Comparison of ENCODE assay signal across 10 cellular contexts in genomic region chr6:142907017-142907470, GRCh38. TPM values are rescaled to one million over a fixed set of nuclear protein-coding genes. Genes with fewer than 3 reads are reported as not detected.
A peak's percentile ranks its signal among the peaks of the same experiment; 100 is the strongest.
DNase-seq lines count a peak whose midpoint lies in the region; ATAC-seq and TF ChIP-seq lines count a peak whose summit lies in the region.
"Had no signal": no experiment of that assay in that cellular context is flagged by ENCODE, and none has a peak within 500 bp of the region (broad histone marks: within the 10 kb centered on the region; RNA-seq: fewer than 3 reads in every experiment).

No MANE protein-coding gene starts in this region.

- H3K4me1 Mint-ChIP-seq in WTC11: peaks cover 45% of the 10 kb centered on the region
- H3K4me1 Mint-ChIP-seq in stimulated activated naive CD8-positive, alpha-beta T cell treated with anti-CD3 and anti-CD28 coated beads, Interleukin-15, amount 100 ng/mL, for 72 hours: peaks cover 51% of the 10 kb centered on the region

- H3K27me3 ChIP-seq in adrenal gland: no peaks in the 10 kb centered on the region

- POLR2A ChIA-PET in WTC11 (lab: Charles Lee): no interaction called here

- H3K27me3 Mint-ChIP-seq in WTC11 (ENCODE audit: low read depth): no peaks in the 10 kb centered on the region
- H3K27me3 Mint-ChIP-seq in stimulated activated naive CD8-positive, alpha-beta T cell treated with anti-CD3 and anti-CD28 coated beads, Interleukin-15, amount 100 ng/mL, for 72 hours: no peaks in the 10 kb centered on the region

- DNase-seq in activated naive CD4-positive, alpha-beta T cell treated with Interleukin-2 at 50 U/mL for 16 hours: peak; percentile 21
- no peak for DNase-seq in activated naive CD4-positive, alpha-beta T cell (lab: John Stamatoyannopoulos, UW)
- DNase-seq in WTC11 (ENCODE audit: low spot score) (no peak), middle frontal gyrus (ENCODE audit: extremely low spot score, low spot score) (no peak), adrenal gland (no peak)
- DNase-seq in stimulated activated naive CD8-positive, alpha-beta T cell treated with anti-CD3 and anti-CD28 coated beads, Interleukin-15, amount 100 ng/mL, for 72 hours: no peak
- no peak for DNase-seq in activated CD8-positive, alpha-beta memory T cell treated with anti-CD3 and anti-CD28 coated beads, Interleukin-2, amount 50 U/mL, for 48 hours
- DNase-seq: stimulated activated CD4-positive, alpha-beta T cell treated with anti-CD3 and anti-CD28 coated beads, Interleukin-1b, Interleukin-23, amount 100 ng/mL, for 48 hours had no signal

- CTCF ChIA-PET in WTC11 (lab: Charles Lee): interaction anchor here (0.7 to 1.1 kb wide), 2 partner anchors 100 to 431 kb away, joined by 3 read pairs; no protein-coding TSS in a partner anchor

- no peak for TF ChIP-seq POLR2A in adrenal gland (IDR thresholded peaks at IDR 0.05)

- 88 to 93% (median 91%) methylated on average over 4 of the region's 4 CpGs for WGBS in adrenal gland, 4 donors

- 0 out of 2 replicates have a peak overlapping the region, but pooled peaks have one; percentile 14 for H3K27ac Mint-ChIP-seq in WTC11
- H3K27ac Mint-ChIP-seq in stimulated activated naive CD8-positive, alpha-beta T cell treated with anti-CD3 and anti-CD28 coated beads, Interleukin-15, amount 100 ng/mL, for 72 hours: peak overlapping the region; percentile 83 to 86

- intact Hi-C loops in adrenal gland (cut with DNase I): no loop called here

- H3K4me3 Mint-ChIP-seq in WTC11: no peak overlapping the region
- H3K4me3 Mint-ChIP-seq in stimulated activated naive CD8-positive, alpha-beta T cell treated with anti-CD3 and anti-CD28 coated beads, Interleukin-15, amount 100 ng/mL, for 72 hours: peak overlapping the region; percentile 78 to 85

- no peaks in the 10 kb centered on the region for H3K9me3 ChIP-seq in adrenal gland (replicated peaks in 1 of 3)

- H3K4me1 ChIP-seq in adrenal gland (replicated peaks in 1 of 2): peaks cover 0 to 10% of the 10 kb centered on the region in 2 donors

- H3K27ac ChIP-seq in adrenal gland: no peak overlapping the region

- H3K4me3 ChIP-seq in adrenal gland: no peak overlapping the region

- H3K36me3 Mint-ChIP-seq in WTC11: no peaks in the 10 kb centered on the region

- H3K36me3 ChIP-seq in adrenal gland (replicated peaks in 1 of 2): no peaks in the 10 kb centered on the region

- no peaks in the 10 kb centered on the region for H3K9me3 Mint-ChIP-seq in WTC11
- H3K9me3 Mint-ChIP-seq in stimulated activated naive CD8-positive, alpha-beta T cell treated with anti-CD3 and anti-CD28 coated beads, Interleukin-15, amount 100 ng/mL, for 72 hours: no peaks in the 10 kb centered on the region

- ATAC-seq in HG02943 (IDR thresholded peaks at IDR 0.05; ENCODE audit: low read depth, unreplicated experiment) (peak; percentile 58), WTC11 (no peak)
- ATAC-seq in stimulated activated naive CD8-positive, alpha-beta T cell treated with anti-CD3 and anti-CD28 coated beads, Interleukin-15, amount 100 ng/mL, for 72 hours: peak; percentile 57
- ATAC-seq: SK-N-SH treated with all-trans-retinoic acid at 6 μM for 48 hours had no signal

- TF ChIP-seq CTCF in WTC11 (IDR thresholded peaks at IDR 0.05) (no peak), adrenal gland (IDR thresholded peaks at IDR 0.05) (no peak)

TF ChIP-seq in WTC11, 78 proteins besides CTCF, POLR2A, EP300 and RAD21 (continues in another document):
- TF ChIP-seq E2F4 (CRISPR knock-in tag; IDR thresholded peaks at IDR 0.05; ENCODE audit: borderline replicate concordance, low read depth): no peak
- no peak for TF ChIP-seq ATF1 (CRISPR knock-in tag; IDR thresholded peaks at IDR 0.05)
- no peak for TF ChIP-seq ZMAT4 (CRISPR knock-in tag; IDR thresholded peaks at IDR 0.05)
- TF ChIP-seq HMGXB4 (CRISPR knock-in tag; IDR thresholded peaks at IDR 0.05): no peak
- TF ChIP-seq ARID4B (CRISPR knock-in tag; IDR thresholded peaks at IDR 0.05; ENCODE audit: borderline replicate concordance): no peak
- TF ChIP-seq ERG (CRISPR knock-in tag; IDR thresholded peaks at IDR 0.05): no peak
- TF ChIP-seq FOXP4 (CRISPR knock-in tag; IDR thresholded peaks at IDR 0.05): no peak
- no peak for TF ChIP-seq NR3C1 (CRISPR knock-in tag; conservative IDR thresholded peaks at IDR 0.05; ENCODE audit: low read depth)

RNA-seq across cellular contexts. Expression of gene HIVEP2, which starts 37.9 kb away (rescaled TPM):
- total RNA-seq in WTC11 (2021) (8.6 to 11.5 TPM (median 9.1 TPM) in 3 replicates), adrenal gland (10 to 100 TPM; 10.7 to 27.6 (median 20.4) TPM)
- polyA plus RNA-seq in adrenal gland: 1 to 10 TPM; 5.4 to 9.0 (median 8.4) TPM
